23 cellular contexts compared by ENCODE assay signal in genomic region chr6:6709106-6709505, GRCh38.
A peak's percentile ranks its signal among the peaks of the same experiment; 100 is the strongest.
DNase-seq lines count a peak whose midpoint lies in the region; ATAC-seq and TF ChIP-seq lines count a peak whose summit lies in the region.
"Had no signal": no experiment of that assay in that cellular context is flagged by ENCODE, and none has a peak within 500 bp of the region (broad histone marks: within the 10 kb centered on the region; RNA-seq: fewer than 3 reads in every experiment).

No MANE protein-coding gene starts in this region.

- H3K27me3 ChIP-seq in sigmoid colon = no peaks in the 10 kb centered on the region
- H3K27me3 ChIP-seq: BE2C; BLaER1 treated with 17β-estradiol and CSF1 and Interleukin-3, amounts not matched to agents 10 nM and 100 nM had no signal

- no peak overlapping the region for H3K4me3 Mint-ChIP-seq in dendritic cell treated with granulocyte-macrophage colony-stimulating factor and Interleukin-4, amounts not matched to agents 40 ng/mL and 50 ng/mL, for 4 days
- H3K4me3 Mint-ChIP-seq: CD14-positive monocyte; CD4-positive, alpha-beta T cell; CD8-positive, alpha-beta memory T cell had no signal

- no peak for TF ChIP-seq EP300 in sigmoid colon (IDR thresholded peaks at IDR 0.05)

- DNase-seq in HUDEP-2 (lab: John Stamatoyannopoulos, UW; ENCODE audit: unreplicated experiment in 76 of 76) = peak in 72 of 76 experiments; percentile 38 to 91 (median 71)
- peak; percentile 72 for DNase-seq in OCI-M2 (lab: John Stamatoyannopoulos, UW; ENCODE audit: unreplicated experiment)
- no peak for DNase-seq in NK-92 treated with Interleukin-12 subunit alpha and Interleukin-12 subunit beta, amount 100 ng/mL, for 24 hours (lab: John Stamatoyannopoulos, UW)
- DNase-seq in sigmoid colon = no peak
- DNase-seq: 8988T; ACHN; AML-193; BE2C; CD4-positive, alpha-beta T cell; CD8-positive, alpha-beta memory T cell; DMS 273 treated with DMSO at 0.1 percent for 48 hours; DMS79; EL; GDM1; GM23248; H7; HCEC 1CT had no signal

- TF ChIP-seq POLR2A in sigmoid colon (IDR thresholded peaks at IDR 0.05) = no peak

- H3K9me3 Mint-ChIP-seq in dendritic cell treated with granulocyte-macrophage colony-stimulating factor and Interleukin-4, amounts not matched to agents 40 ng/mL and 50 ng/mL, for 4 days = no peaks in the 10 kb centered on the region
- H3K9me3 Mint-ChIP-seq: CD4-positive, alpha-beta T cell; CD8-positive, alpha-beta memory T cell had no signal

- peaks cover 90% of the 10 kb centered on the region for H3K4me1 Mint-ChIP-seq in dendritic cell treated with granulocyte-macrophage colony-stimulating factor and Interleukin-4, amounts not matched to agents 40 ng/mL and 50 ng/mL, for 4 days (ENCODE audit: low read depth)

- no peaks in the 10 kb centered on the region for H3K9me3 ChIP-seq in sigmoid colon
- H3K9me3 ChIP-seq: A549, BE2C had no signal

- no peaks in the 10 kb centered on the region for H3K27me3 Mint-ChIP-seq in dendritic cell treated with granulocyte-macrophage colony-stimulating factor and Interleukin-4, amounts not matched to agents 40 ng/mL and 50 ng/mL, for 4 days

- ATAC-seq in HG03025 (IDR thresholded peaks at IDR 0.05; ENCODE audit: low FRiP score, unreplicated experiment) = no peak
- ATAC-seq: A549, GM12878 had no signal

- H3K4me1 ChIP-seq in sigmoid colon = peaks cover 0 to 23% (median 21%) of the 10 kb centered on the region in 4 donors

- intact Hi-C loops in dendritic cell treated with granulocyte-macrophage colony-stimulating factor and Interleukin-4, amounts not matched to agents 40 ng/mL and 50 ng/mL, for 4 days (cut with micrococcal nuclease) = no loop called here
- intact Hi-C loops in sigmoid colon (cut with DNase I) = no loop called here

- no peak for TF ChIP-seq CTCF in sigmoid colon (IDR thresholded peaks at IDR 0.05)

- H3K27ac ChIP-seq in sigmoid colon = no peak overlapping the region
- H3K27ac ChIP-seq: A549; BLaER1 treated with 17β-estradiol and CSF1 and Interleukin-3, amounts not matched to agents 10 nM and 100 nM; GM23248 had no signal

- no peaks in the 10 kb centered on the region for H3K36me3 ChIP-seq in sigmoid colon
- H3K36me3 ChIP-seq: BE2C; BLaER1 treated with 17β-estradiol and CSF1 and Interleukin-3, amounts not matched to agents 10 nM and 100 nM had no signal

- WGBS in sigmoid colon, 2 donors = 89% methylated on average over 3 of the region's 3 CpGs

- H3K27ac Mint-ChIP-seq in dendritic cell treated with granulocyte-macrophage colony-stimulating factor and Interleukin-4, amounts not matched to agents 40 ng/mL and 50 ng/mL, for 4 days = peak overlapping the region; percentile 8
- H3K27ac Mint-ChIP-seq: CD4-positive, alpha-beta T cell; CD8-positive, alpha-beta memory T cell had no signal

- H3K36me3 Mint-ChIP-seq in dendritic cell treated with granulocyte-macrophage colony-stimulating factor and Interleukin-4, amounts not matched to agents 40 ng/mL and 50 ng/mL, for 4 days (ENCODE audit: low read depth) = peaks cover 92% of the 10 kb centered on the region

- H3K4me3 ChIP-seq in sigmoid colon = no peak overlapping the region
- H3K4me3 ChIP-seq: A549; BLaER1 treated with 17β-estradiol and CSF1 and Interleukin-3, amounts not matched to agents 10 nM and 100 nM; GM12878; GM23248 had no signal

Comparison
In these comparisons a context has a peak if more than half of its experiments do, and no peak if none do; other contexts are left out.
1. DNase-seq: peak in HUDEP-2 (72 of 76) and OCI-M2 (single experiment); none in NK-92 treated with Interleukin-12 subunit alpha and Interleukin-12 subunit beta, amount 100 ng/mL, for 24 hours (single experiment) and sigmoid colon (single experiment).